ENCODE assay signal across 8 cellular contexts in genomic region chr15:43799209-43799944, GRCh38. TPM values are rescaled to one million over a fixed set of nuclear protein-coding genes. Genes with fewer than 3 reads are reported as not detected.
A peak's percentile ranks its signal among the peaks of the same experiment; 100 is the strongest.
DNase-seq lines count a peak whose midpoint lies in the region; ATAC-seq and TF ChIP-seq lines count a peak whose summit lies in the region.

No MANE protein-coding gene starts in this region.

- intact Hi-C loops in activated T-helper 1 cell treated with anti-CD3 and anti-CD28 coated beads, Interleukin-12 subunit alpha, Interleukin-12 subunit beta, Interleukin-2, Interleukin-4 antibody, amounts not matched to agents 30 ng/mL and 10 ng/mL and 1 ng/mL, durations not matched to agents 14 hours and 24 hours and 36 hours (cut with micrococcal nuclease), result no loop called here

- H3K27ac Mint-ChIP-seq in HFFc6 (peak overlapping the region; percentile 95), mesothelial cell of epicardium (peak overlapping the region; percentile 99)
- H3K27ac Mint-ChIP-seq in activated T-helper 1 cell treated with anti-CD3 and anti-CD28 coated beads, Interleukin-12 subunit alpha, Interleukin-12 subunit beta, Interleukin-2, Interleukin-4 antibody, amounts not matched to agents 30 ng/mL and 10 ng/mL and 1 ng/mL, durations not matched to agents 14 hours and 24 hours and 36 hours, result peak overlapping the region; percentile 75

- H3K9me3 ChIP-seq in AG04450 (ENCODE audit: control insufficient read depth, insufficient read depth, low read length) (peaks cover 3% of the 10 kb centered on the region; the same call in 1 of the 2 replicates), BE2C (no peaks in the 10 kb centered on the region)

- no peak overlapping the region for H3K4me3 Mint-ChIP-seq in HFFc6
- H3K4me3 Mint-ChIP-seq in activated T-helper 1 cell treated with anti-CD3 and anti-CD28 coated beads, Interleukin-12 subunit alpha, Interleukin-12 subunit beta, Interleukin-2, Interleukin-4 antibody, amounts not matched to agents 30 ng/mL and 10 ng/mL and 1 ng/mL, durations not matched to agents 14 hours and 24 hours and 36 hours, result peak overlapping the region; percentile 99
- H3K4me3 Mint-ChIP-seq in mesothelial cell of epicardium, result peak overlapping the region; percentile 30

- no peak for TF ChIP-seq CTCF in AG04450 (IDR thresholded peaks at IDR 0.05; ENCODE audit: low read depth, low read length)
- no peak for TF ChIP-seq CTCF in HFFc6 (IDR thresholded peaks at IDR 0.05)
- TF ChIP-seq CTCF in mesothelial cell of epicardium (IDR thresholded peaks at IDR 0.05; ENCODE audit: unreplicated experiment), result no peak
- TF ChIP-seq CTCF in BE2C (IDR thresholded peaks at IDR 0.05; ENCODE audit: low read depth, low read length), result no peak

- H3K4me1 Mint-ChIP-seq in HFFc6 (ENCODE audit: low read depth), result peaks cover 63% of the 10 kb centered on the region
- peaks cover 67% of the 10 kb centered on the region for H3K4me1 Mint-ChIP-seq in activated T-helper 1 cell treated with anti-CD3 and anti-CD28 coated beads, Interleukin-12 subunit alpha, Interleukin-12 subunit beta, Interleukin-2, Interleukin-4 antibody, amounts not matched to agents 30 ng/mL and 10 ng/mL and 1 ng/mL, durations not matched to agents 14 hours and 24 hours and 36 hours (ENCODE audit: low read depth)
- H3K4me1 Mint-ChIP-seq in mesothelial cell of epicardium, result peaks cover 29% of the 10 kb centered on the region

- H3K27me3 Mint-ChIP-seq in HFFc6 (ENCODE audit: insufficient read depth) (peaks cover 22% of the 10 kb centered on the region), mesothelial cell of epicardium (ENCODE audit: low read depth) (no peaks in the 10 kb centered on the region)
- no peaks in the 10 kb centered on the region for H3K27me3 Mint-ChIP-seq in activated T-helper 1 cell treated with anti-CD3 and anti-CD28 coated beads, Interleukin-12 subunit alpha, Interleukin-12 subunit beta, Interleukin-2, Interleukin-4 antibody, amounts not matched to agents 30 ng/mL and 10 ng/mL and 1 ng/mL, durations not matched to agents 14 hours and 24 hours and 36 hours (ENCODE audit: insufficient read depth)

- H3K36me3 Mint-ChIP-seq in HFFc6 (ENCODE audit: low read depth) (peaks cover 69% of the 10 kb centered on the region), mesothelial cell of epicardium (peaks cover 29% of the 10 kb centered on the region)
- H3K36me3 Mint-ChIP-seq in activated T-helper 1 cell treated with anti-CD3 and anti-CD28 coated beads, Interleukin-12 subunit alpha, Interleukin-12 subunit beta, Interleukin-2, Interleukin-4 antibody, amounts not matched to agents 30 ng/mL and 10 ng/mL and 1 ng/mL, durations not matched to agents 14 hours and 24 hours and 36 hours (ENCODE audit: low read depth), result peaks cover 61% of the 10 kb centered on the region

- H3K9me3 Mint-ChIP-seq in HFFc6 (no peaks in the 10 kb centered on the region), mesothelial cell of epicardium (no peaks in the 10 kb centered on the region)
- H3K9me3 Mint-ChIP-seq in activated T-helper 1 cell treated with anti-CD3 and anti-CD28 coated beads, Interleukin-12 subunit alpha, Interleukin-12 subunit beta, Interleukin-2, Interleukin-4 antibody, amounts not matched to agents 30 ng/mL and 10 ng/mL and 1 ng/mL, durations not matched to agents 14 hours and 24 hours and 36 hours, result no peaks in the 10 kb centered on the region

- H3K27me3 ChIP-seq in AG04450 (ENCODE audit: control insufficient read depth, insufficient read depth, low read length) (no peaks in the 10 kb centered on the region), BE2C (no peaks in the 10 kb centered on the region)

- DNase-seq in AG04450 (ENCODE audit: low read depth, low spot score) (no peak), HFFc6 (no peak), mesothelial cell of epicardium (ENCODE audit: low spot score in 2 of 2, unreplicated experiment in 2 of 2) (no peak), HEK293T (ENCODE audit: extremely low spot score) (no peak), BE2C (no peak)
- no peak for DNase-seq in activated T-helper 1 cell treated with anti-CD3 and anti-CD28 coated beads, Interleukin-12 subunit alpha, Interleukin-12 subunit beta, Interleukin-2, Interleukin-4 antibody, amounts not matched to agents 30 ng/mL and 10 ng/mL and 1 ng/mL, durations not matched to agents 14 hours and 24 hours and 36 hours (ENCODE audit: low spot score)

- peaks cover 9% of the 10 kb centered on the region for H3K4me1 ChIP-seq in BE2C

- POLR2A ChIA-PET in AG04450 (lab: Yijun Ruan, JAX), result interaction anchor here (2.0 kb wide), 1 partner anchor 22 kb away, joined by 18 read pairs; no protein-coding TSS in a partner anchor
- POLR2A ChIA-PET in HEK293T (lab: Yijun Ruan, JAX), result interaction anchor here (0.8 to 2.6 kb wide), 5 partner anchors 9 to 25 kb away, joined by 3 to 11 read pairs (median 10); partner anchors contain the start of genes ELL3 and MFAP1

- H3K36me3 ChIP-seq in BE2C, result peaks cover 70% of the 10 kb centered on the region

- peak overlapping the region; percentile 57 for H3K27ac ChIP-seq in AG04450 (ENCODE audit: low read depth, low read length)

- no peak for ATAC-seq in GM21515 (IDR thresholded peaks at IDR 0.05; ENCODE audit: unreplicated experiment)
- no peak for ATAC-seq in GM18909 (IDR thresholded peaks at IDR 0.05; ENCODE audit: poor library complexity, unreplicated experiment)

- H3K4me3 ChIP-seq in AG04450 (ENCODE audit: low read depth, low read length) (no peak overlapping the region), BE2C (ENCODE audit: low read depth, low read length) (no peak overlapping the region)

- CTCF ChIA-PET in AG04450 (lab: Charles Lee), result no interaction called here
- CTCF ChIA-PET in HEK293T (lab: Yijun Ruan, JAX), result no interaction called here

TF ChIP-seq in HEK293T, 16 proteins besides CTCF, POLR2A, EP300 and RAD21:
- TF ChIP-seq L3MBTL2 (conservative IDR thresholded peaks at IDR 0.05) (no peak), LEF1 (IDR thresholded peaks at IDR 0.05; ENCODE audit: borderline replicate concordance) (no peak), SUZ12 (IDR thresholded peaks at IDR 0.05) (no peak)

RNA-seq across cellular contexts. Expression of gene SERINC4, which starts 0.6 kb away (rescaled TPM):
- polyA plus RNA-seq in AG04450 (2011; rRNA removed), result 0.05 TPM in 1 of 2 replicates, not detected in the other
- polyA minus RNA-seq in AG04450 (2011; rRNA and poly(A)+ RNA removed), result not detected in 2 replicates
- total RNA-seq in HFFc6 (2021; fragmentation: NEBNext Ultra II Directional; extraction: Animal tissue kit (Norgen Biotek cat#: 25700)), result under 1 TPM in 3 of 6 experiments, not detected in 3; 0.07 to 0.11 (median 0.09) TPM
- total RNA-seq in activated T-helper 1 cell treated with anti-CD3 and anti-CD28 coated beads, Interleukin-12 subunit alpha, Interleukin-12 subunit beta, Interleukin-2, Interleukin-4 antibody, amounts not matched to agents 30 ng/mL and 10 ng/mL and 1 ng/mL, durations not matched to agents 14 hours and 24 hours and 36 hours, result 0.39 and 0.41 TPM in 2 replicates
- 0.09 to 0.20 TPM (median 0.18 TPM) in 3 replicates for total RNA-seq in mesothelial cell of epicardium
- polyA plus RNA-seq in BE2C (2012; ENCODE audit: insufficient read depth, insufficient read length, low read depth), result 0.62 TPM

RNA-seq across cellular contexts. Expression of gene HYPK, which starts 1.0 kb away (rescaled TPM):
- 6.4 and 10.7 TPM in 2 replicates for polyA plus RNA-seq in AG04450 (2011; rRNA removed)
- 5.4 and 5.8 TPM in 2 replicates for polyA minus RNA-seq in AG04450 (2011; rRNA and poly(A)+ RNA removed)
- total RNA-seq in HFFc6 (2021; fragmentation: NEBNext Ultra II Directional; extraction: Animal tissue kit (Norgen Biotek cat#: 25700)), result 10 to 100 TPM; 12.3 to 33.8 (median 19.3) TPM
- 22.0 TPM in 2 replicates for total RNA-seq in activated T-helper 1 cell treated with anti-CD3 and anti-CD28 coated beads, Interleukin-12 subunit alpha, Interleukin-12 subunit beta, Interleukin-2, Interleukin-4 antibody, amounts not matched to agents 30 ng/mL and 10 ng/mL and 1 ng/mL, durations not matched to agents 14 hours and 24 hours and 36 hours
- total RNA-seq in mesothelial cell of epicardium, result 15.6 to 21.3 TPM (median 18.6 TPM) in 3 replicates
- 604 TPM for polyA plus RNA-seq in BE2C (2012; ENCODE audit: insufficient read depth, insufficient read length, low read depth)

RNA-seq across cellular contexts. Expression of gene SERF2, which starts 7.3 kb away (rescaled TPM):
- 608 and 874 TPM in 2 replicates for polyA plus RNA-seq in AG04450 (2011; rRNA removed)
- polyA minus RNA-seq in AG04450 (2011; rRNA and poly(A)+ RNA removed), result 304 and 401 TPM in 2 replicates
- total RNA-seq in HFFc6 (2021; fragmentation: NEBNext Ultra II Directional; extraction: Animal tissue kit (Norgen Biotek cat#: 25700)), result 1,000 to 10,000 TPM in 5 of 6 experiments, 100 to 1,000 TPM in 1; 908 to 1,158 (median 1,046) TPM
- 531 and 540 TPM in 2 replicates for total RNA-seq in activated T-helper 1 cell treated with anti-CD3 and anti-CD28 coated beads, Interleukin-12 subunit alpha, Interleukin-12 subunit beta, Interleukin-2, Interleukin-4 antibody, amounts not matched to agents 30 ng/mL and 10 ng/mL and 1 ng/mL, durations not matched to agents 14 hours and 24 hours and 36 hours
- 539 to 557 TPM (median 540 TPM) in 3 replicates for total RNA-seq in mesothelial cell of epicardium
- polyA plus RNA-seq in BE2C (2012; ENCODE audit: insufficient read depth, insufficient read length, low read depth), result 2,082 TPM

RNA-seq across cellular contexts. Expression of gene ELL3, which starts 22.6 kb away (rescaled TPM):
- polyA plus RNA-seq in AG04450 (2011; rRNA removed), result 2.3 and 2.4 TPM in 2 replicates
- polyA minus RNA-seq in AG04450 (2011; rRNA and poly(A)+ RNA removed), result 5.1 and 8.7 TPM in 2 replicates
- 1 to 10 TPM in 4 of 6 experiments, under 1 TPM in 2; 0.91 to 1.5 (median 1.1) TPM for total RNA-seq in HFFc6 (2021; fragmentation: NEBNext Ultra II Directional; extraction: Animal tissue kit (Norgen Biotek cat#: 25700))
- total RNA-seq in activated T-helper 1 cell treated with anti-CD3 and anti-CD28 coated beads, Interleukin-12 subunit alpha, Interleukin-12 subunit beta, Interleukin-2, Interleukin-4 antibody, amounts not matched to agents 30 ng/mL and 10 ng/mL and 1 ng/mL, durations not matched to agents 14 hours and 24 hours and 36 hours, result 0.41 and 0.73 TPM in 2 replicates
- 0.69 to 1.2 TPM (median 0.90 TPM) in 3 replicates for total RNA-seq in mesothelial cell of epicardium
- polyA plus RNA-seq in BE2C (2012; ENCODE audit: insufficient read depth, insufficient read length, low read depth), result 1.4 TPM

RNA-seq across cellular contexts. Expression of gene MFAP1, which starts 25.1 kb away (rescaled TPM):
- polyA plus RNA-seq in AG04450 (2011; rRNA removed), result 46.5 and 61.9 TPM in 2 replicates
- polyA minus RNA-seq in AG04450 (2011; rRNA and poly(A)+ RNA removed), result 32.5 and 39.9 TPM in 2 replicates
- total RNA-seq in HFFc6 (2021; fragmentation: NEBNext Ultra II Directional; extraction: Animal tissue kit (Norgen Biotek cat#: 25700)), result 10 to 100 TPM; 25.3 to 30.4 (median 27.3) TPM
- 46.4 and 46.6 TPM in 2 replicates for total RNA-seq in activated T-helper 1 cell treated with anti-CD3 and anti-CD28 coated beads, Interleukin-12 subunit alpha, Interleukin-12 subunit beta, Interleukin-2, Interleukin-4 antibody, amounts not matched to agents 30 ng/mL and 10 ng/mL and 1 ng/mL, durations not matched to agents 14 hours and 24 hours and 36 hours
- total RNA-seq in mesothelial cell of epicardium, result 27.7 to 31.2 TPM (median 30.9 TPM) in 3 replicates
- 53.7 TPM for polyA plus RNA-seq in BE2C (2012; ENCODE audit: insufficient read depth, insufficient read length, low read depth)
